ENCODE assay signal across 11 cellular contexts in the genomic region with DNA sequence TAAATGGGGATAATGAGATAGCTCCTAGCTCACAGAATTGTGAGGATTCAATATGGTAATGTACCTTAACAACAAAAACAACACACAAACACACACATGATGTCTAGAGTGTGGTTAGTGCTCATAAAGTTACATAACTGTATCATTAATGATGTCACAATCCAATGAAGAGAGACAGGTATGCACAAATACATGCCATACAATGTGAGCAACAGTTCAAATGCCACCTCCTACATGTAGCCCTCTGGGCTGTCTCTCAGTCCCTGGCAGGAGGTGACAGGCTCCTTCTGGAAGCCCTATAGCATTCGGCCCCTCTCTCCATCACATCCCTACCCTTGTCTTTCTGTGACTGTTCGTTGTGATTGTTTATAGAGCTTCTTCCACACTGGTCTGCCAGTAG. TPM values are rescaled to one million over a fixed set of nuclear protein-coding genes. Genes with fewer than 3 reads are reported as not detected.
DNase-seq lines count a peak whose midpoint lies in the region; ATAC-seq and TF ChIP-seq lines count a peak whose summit lies in the region.
"Had no signal": no experiment of that assay in that cellular context is flagged by ENCODE, and none has a peak within 500 bp of the region (broad histone marks: within the 10 kb centered on the region; RNA-seq: fewer than 3 reads in every experiment).

No MANE protein-coding gene starts in this region.

- peak overlapping the region; percentile 79 for H3K27ac Mint-ChIP-seq in activated CD4-positive, alpha-beta T cell treated with anti-CD3 and anti-CD28 coated beads, Interleukin-2, amount 10 ng/mL, durations not matched to agents 24 days and 14 days
- H3K27ac Mint-ChIP-seq in mesothelial cell of epicardium: peak overlapping the region; percentile 96

- H3K36me3 Mint-ChIP-seq in activated CD4-positive, alpha-beta T cell treated with anti-CD3 and anti-CD28 coated beads, Interleukin-2, amount 10 ng/mL, durations not matched to agents 24 days and 14 days (ENCODE audit: low read depth): peaks cover 6% of the 10 kb centered on the region
- no peaks in the 10 kb centered on the region for H3K36me3 Mint-ChIP-seq in mesothelial cell of epicardium

- TF ChIP-seq EP300 in suprapubic skin (IDR thresholded peaks at IDR 0.05): no peak

- 88 to 100% methylated on average over 2 of the region's 2 CpGs for WGBS in body of pancreas, 2 donors
- WGBS in suprapubic skin: 70% methylated on average over 2 of the region's 2 CpGs

- intact Hi-C loops in activated CD4-positive, alpha-beta T cell treated with anti-CD3 and anti-CD28 coated beads, Interleukin-2, amount 10 ng/mL, durations not matched to agents 24 days and 14 days (cut with micrococcal nuclease): loop anchor here (5.0 kb wide), 1 partner anchor 34 kb away; no protein-coding TSS in a partner anchor
- intact Hi-C loops in body of pancreas (cut with DNase I): no loop called here

- H3K9me3 ChIP-seq in body of pancreas (no peaks in the 10 kb centered on the region), suprapubic skin (no peaks in the 10 kb centered on the region)

- no peak for ATAC-seq in body of pancreas

- no peak for TF ChIP-seq POLR2A in body of pancreas (IDR thresholded peaks at IDR 0.05)
- TF ChIP-seq POLR2A in suprapubic skin (IDR thresholded peaks at IDR 0.05): no peak

- H3K9me3 Mint-ChIP-seq in activated CD4-positive, alpha-beta T cell treated with anti-CD3 and anti-CD28 coated beads, Interleukin-2, amount 10 ng/mL, durations not matched to agents 24 days and 14 days: no peaks in the 10 kb centered on the region
- H3K9me3 Mint-ChIP-seq in mesothelial cell of epicardium: no peaks in the 10 kb centered on the region
- H3K9me3 Mint-ChIP-seq: stimulated activated naive CD8-positive, alpha-beta T cell treated with anti-CD3 and anti-CD28 coated beads, Interleukin-15, Interleukin-2, amounts not matched to agents 100 ng/mL and 50 ng/mL, for 24 hours had no signal

- in situ Hi-C loops in KBM-7 (cut with MboI; ENCODE audit: low pct_unique_long_range_greater_than_20kb, low sequenced_read_pairs): no loop called here

- peaks cover 61% of the 10 kb centered on the region for H3K4me1 ChIP-seq in body of pancreas
- peaks cover 76% of the 10 kb centered on the region for H3K4me1 ChIP-seq in suprapubic skin

- no peaks in the 10 kb centered on the region for H3K27me3 ChIP-seq in body of pancreas
- H3K27me3 ChIP-seq in suprapubic skin: no peaks in the 10 kb centered on the region

- H3K27ac ChIP-seq in body of pancreas (peak overlapping the region; percentile 68 to 90 (median 83)), suprapubic skin (peak overlapping the region; percentile 82)

- no peak for TF ChIP-seq CTCF in body of pancreas (IDR thresholded peaks at IDR 0.05)
- no peak for TF ChIP-seq CTCF in mesothelial cell of epicardium (IDR thresholded peaks at IDR 0.05; ENCODE audit: unreplicated experiment)
- no peak for TF ChIP-seq CTCF in suprapubic skin (IDR thresholded peaks at IDR 0.05)

- H3K4me3 Mint-ChIP-seq in activated CD4-positive, alpha-beta T cell treated with anti-CD3 and anti-CD28 coated beads, Interleukin-2, amount 10 ng/mL, durations not matched to agents 24 days and 14 days: no peak overlapping the region
- H3K4me3 Mint-ChIP-seq in mesothelial cell of epicardium: no peak overlapping the region
- H3K4me3 Mint-ChIP-seq: stimulated activated naive CD8-positive, alpha-beta T cell treated with anti-CD3 and anti-CD28 coated beads, Interleukin-15, Interleukin-2, amounts not matched to agents 100 ng/mL and 50 ng/mL, for 24 hours had no signal

- H3K36me3 ChIP-seq in body of pancreas (replicated peaks in 1 of 2; ENCODE audit: insufficient read depth in 1 of 2, low read depth in 2 of 2): no peaks in the 10 kb centered on the region
- H3K36me3 ChIP-seq in suprapubic skin: no peaks in the 10 kb centered on the region

- H3K27me3 Mint-ChIP-seq in activated CD4-positive, alpha-beta T cell treated with anti-CD3 and anti-CD28 coated beads, Interleukin-2, amount 10 ng/mL, durations not matched to agents 24 days and 14 days: no peaks in the 10 kb centered on the region
- no peaks in the 10 kb centered on the region for H3K27me3 Mint-ChIP-seq in mesothelial cell of epicardium (ENCODE audit: low read depth)
- H3K27me3 Mint-ChIP-seq: stimulated activated naive CD8-positive, alpha-beta T cell treated with anti-CD3 and anti-CD28 coated beads, Interleukin-15, Interleukin-2, amounts not matched to agents 100 ng/mL and 50 ng/mL, for 24 hours had no signal

- DNase-seq in activated CD4-positive, alpha-beta T cell treated with anti-CD3 and anti-CD28 coated beads, Interleukin-2, amount 10 ng/mL, durations not matched to agents 24 days and 14 days: no peak
- DNase-seq in activated CD4-positive, alpha-beta T cell treated with anti-CD3 and anti-CD28 coated beads for 48 hours: no peak
- DNase-seq in body of pancreas: no peak
- DNase-seq in mesothelial cell of epicardium (ENCODE audit: low spot score in 2 of 2, unreplicated experiment in 2 of 2): no peak
- no peak for DNase-seq in suprapubic skin (ENCODE audit: low spot score in 2 of 2)
- no peak for DNase-seq in SIG-M5 (lab: John Stamatoyannopoulos, UW)
- no peak for DNase-seq in KBM-7
- no peak for DNase-seq in nucleus accumbens (lab: John Stamatoyannopoulos, UW)
- DNase-seq: DMS79, NCI-H187 treated with DMSO at 0.1 percent for 48 hours had no signal

- peaks cover 34% of the 10 kb centered on the region for H3K4me1 Mint-ChIP-seq in activated CD4-positive, alpha-beta T cell treated with anti-CD3 and anti-CD28 coated beads, Interleukin-2, amount 10 ng/mL, durations not matched to agents 24 days and 14 days
- peaks cover 41% of the 10 kb centered on the region for H3K4me1 Mint-ChIP-seq in mesothelial cell of epicardium

- no peak overlapping the region for H3K4me3 ChIP-seq in body of pancreas
- no peak overlapping the region for H3K4me3 ChIP-seq in suprapubic skin

RNA-seq across cellular contexts. Expression of a gene that starts 8.3 kb away (rescaled TPM):
- total RNA-seq in activated CD4-positive, alpha-beta T cell treated with anti-CD3 and anti-CD28 coated beads, Interleukin-2, amount 10 ng/mL, durations not matched to agents 24 days and 14 days: 27.3 and 27.7 TPM in 2 replicates
- total RNA-seq in body of pancreas: 10 to 100 TPM; 19.2 to 34.9 TPM
- 47.2 to 51.7 TPM (median 48.2 TPM) in 3 replicates for total RNA-seq in mesothelial cell of epicardium
- 100 to 1,000 TPM; 125 to 157 (median 131) TPM for total RNA-seq in suprapubic skin

RNA-seq across cellular contexts. Expression of a gene that starts 48.6 kb away (rescaled TPM):
- total RNA-seq in activated CD4-positive, alpha-beta T cell treated with anti-CD3 and anti-CD28 coated beads, Interleukin-2, amount 10 ng/mL, durations not matched to agents 24 days and 14 days: 460 and 480 TPM in 2 replicates
- total RNA-seq in body of pancreas (100 to 1,000 TPM; 139 to 230 TPM), mesothelial cell of epicardium (633 to 642 TPM (median 639 TPM) in 3 replicates), suprapubic skin (100 to 1,000 TPM; 379 to 589 (median 576) TPM)

RNA-seq across cellular contexts. Expression of a gene that starts 53.7 kb away (rescaled TPM):
- total RNA-seq in activated CD4-positive, alpha-beta T cell treated with anti-CD3 and anti-CD28 coated beads, Interleukin-2, amount 10 ng/mL, durations not matched to agents 24 days and 14 days: 27.2 and 29.9 TPM in 2 replicates
- 10 to 100 TPM; 38.1 to 88.0 TPM for total RNA-seq in body of pancreas
- total RNA-seq in mesothelial cell of epicardium: 16.1 to 18.4 TPM (median 17.1 TPM) in 3 replicates
- 10 to 100 TPM; 22.7 to 38.6 (median 32.7) TPM for total RNA-seq in suprapubic skin

RNA-seq across cellular contexts. Expression of a gene that starts 55.6 kb away (rescaled TPM):
- 0.37 TPM in 1 of 2 replicates, not detected in the other for total RNA-seq in activated CD4-positive, alpha-beta T cell treated with anti-CD3 and anti-CD28 coated beads, Interleukin-2, amount 10 ng/mL, durations not matched to agents 24 days and 14 days
- total RNA-seq in body of pancreas (not detected), mesothelial cell of epicardium (0.31 to 0.40 TPM in 2 of 3 replicates, not detected in the other), suprapubic skin (not detected)

RNA-seq across cellular contexts. Expression of a gene that starts 55.7 kb away (rescaled TPM):
- total RNA-seq in activated CD4-positive, alpha-beta T cell treated with anti-CD3 and anti-CD28 coated beads, Interleukin-2, amount 10 ng/mL, durations not matched to agents 24 days and 14 days: 113 TPM in 2 replicates
- total RNA-seq in body of pancreas (100 to 1,000 TPM in 1 of 2 donors, 10 to 100 TPM in 1; 43.8 to 119 TPM), mesothelial cell of epicardium (63.8 to 70.0 TPM (median 66.3 TPM) in 3 replicates), suprapubic skin (10 to 100 TPM; 60.1 to 66.8 (median 64.1) TPM)
